In genomic region chr1:182685186-182685585, GRCh38 we compare ENCODE assay signal across 16 cellular contexts. TPM values are rescaled to one million over a fixed set of nuclear protein-coding genes. Genes with fewer than 3 reads are reported as not detected.
DNase-seq lines count a peak whose midpoint lies in the region; ATAC-seq and TF ChIP-seq lines count a peak whose summit lies in the region.
"Had no signal": no experiment of that assay in that cellular context is flagged by ENCODE, and none has a peak within 500 bp of the region (broad histone marks: within the 10 kb centered on the region; RNA-seq: fewer than 3 reads in every experiment).

No MANE protein-coding gene starts in this region.

- H3K27me3 ChIP-seq in GM23338 (ENCODE audit: insufficient read depth) (peaks cover 33% of the 10 kb centered on the region), thyroid gland (no peaks in the 10 kb centered on the region)
- H3K27me3 ChIP-seq: SJSA1 had no signal

- intact Hi-C loops in thyroid gland (cut with DNase I): no loop called here

- peaks cover 11% of the 10 kb centered on the region for H3K27me3 Mint-ChIP-seq in GM23338 (ENCODE audit: insufficient read depth, low read depth, poor library complexity)

- H3K27ac Mint-ChIP-seq in GM23338: no peak overlapping the region

- no peak overlapping the region for H3K4me3 ChIP-seq in GM23338
- no peak overlapping the region for H3K4me3 ChIP-seq in thyroid gland (replicated peaks in 1 of 3)
- H3K4me3 ChIP-seq: K562, SJSA1 had no signal

- peaks cover 5% of the 10 kb centered on the region for H3K4me1 Mint-ChIP-seq in GM23338

- H2AFZ ChIP-seq in GM23338: peak overlapping the region; percentile 43; the same call in 1 of the 2 replicates

- 59 to 72% methylated on average over 5 of the region's 5 CpGs for WGBS in thyroid gland, 2 donors

- H4K20me1 ChIP-seq in GM23338 (replicated peaks; ENCODE audit: insufficient read depth): no peaks in the 10 kb centered on the region

- TF ChIP-seq CTCF in GM23338 (conservative IDR thresholded peaks at IDR 0.05; ENCODE audit: low read depth in 2 of 2): no peak
- no peak for TF ChIP-seq CTCF in thyroid gland (IDR thresholded peaks at IDR 0.05)

- no peak overlapping the region for H3K4me3 Mint-ChIP-seq in GM23338

- DNase-seq in NCI-H748 (lab: John Stamatoyannopoulos, UW; ENCODE audit: unreplicated experiment): peak; percentile 8
- no peak for DNase-seq in NCI-H748 treated with DMSO at 0.1 percent for 48 hours (lab: John Stamatoyannopoulos, UW)
- no peak for DNase-seq in GM23338 (ENCODE audit: low spot score)
- DNase-seq in NCI-H510A treated with DMSO at 0.1 percent for 48 hours (lab: John Stamatoyannopoulos, UW): peak; percentile 87
- DNase-seq in thyroid gland: peak; percentile 56 to 57
- DNase-seq in putamen (ENCODE audit: low spot score): no peak
- DNase-seq in NCI-H128 (lab: John Stamatoyannopoulos, UW; ENCODE audit: unreplicated experiment): no peak
- DNase-seq: Caco-2, DMS79 treated with DMSO at 0.1 percent for 48 hours, NCI-H524 treated with DMSO at 0.1 percent for 48 hours, T-helper 2 cell had no signal

- no peaks in the 10 kb centered on the region for H3K9me3 ChIP-seq in thyroid gland
- H3K9me3 ChIP-seq: Caco-2, SJSA1 had no signal

- no peak overlapping the region for H3K4me2 ChIP-seq in GM23338

- H3K4me1 ChIP-seq in GM23338 (ENCODE audit: insufficient read depth): peaks cover 7% of the 10 kb centered on the region
- peaks cover 37 to 44% of the 10 kb centered on the region in 2 donors for H3K4me1 ChIP-seq in thyroid gland

- H3K9me2 ChIP-seq in GM23338 (ENCODE audit: insufficient read depth): no peaks in the 10 kb centered on the region

- H3K9me3 Mint-ChIP-seq in GM23338: no peaks in the 10 kb centered on the region

- TF ChIP-seq POLR2A in thyroid gland (IDR thresholded peaks at IDR 0.05): no peak

- no peaks in the 10 kb centered on the region for H3F3A ChIP-seq in GM23338 (replicated peaks; ENCODE audit: low read depth)

- H3K36me3 Mint-ChIP-seq in GM23338 (ENCODE audit: low read depth): no peaks in the 10 kb centered on the region

- ATAC-seq in GM23338: no peak; the same call in 2 of the 3 replicates
- ATAC-seq: HCT116, K562 had no signal

- H3K27ac ChIP-seq in GM23338 (ENCODE audit: low read depth): no peak overlapping the region
- peak overlapping the region in 2 of 3 donors; percentile 38 to 46 for H3K27ac ChIP-seq in thyroid gland
- H3K27ac ChIP-seq: RWPE1, SJSA1 had no signal

- H3K79me2 ChIP-seq in GM23338 (replicated peaks; ENCODE audit: insufficient read depth): no peaks in the 10 kb centered on the region

- no peaks in the 10 kb centered on the region for H3K36me3 ChIP-seq in GM23338 (ENCODE audit: insufficient read depth)
- no peaks in the 10 kb centered on the region for H3K36me3 ChIP-seq in thyroid gland
- H3K36me3 ChIP-seq: SJSA1 had no signal

TF ChIP-seq in GM23338, 12 proteins besides CTCF, POLR2A, EP300 and RAD21 (continues in another document):
- TF ChIP-seq EZH2phosphoT487 (IDR thresholded peaks at IDR 0.05; ENCODE audit: unreplicated experiment) (no peak), REST (IDR thresholded peaks at IDR 0.05; ENCODE audit: unreplicated experiment) (no peak), EZH2 (IDR thresholded peaks at IDR 0.05; ENCODE audit: low read depth, unreplicated experiment) (no peak), JUNB (IDR thresholded peaks at IDR 0.05; ENCODE audit: unreplicated experiment) (no peak), ZNF114 (CRISPR knock-in tag; IDR thresholded peaks at IDR 0.05) (no peak), STAT1 (IDR thresholded peaks at IDR 0.05; ENCODE audit: unreplicated experiment) (no peak), ZNF331 (CRISPR knock-in tag; IDR thresholded peaks at IDR 0.05; ENCODE audit: low read depth) (no peak), CREB1 (CRISPR knock-in tag; IDR thresholded peaks at IDR 0.05; ENCODE audit: low read depth) (no peak), POLR2AphosphoS5 (IDR thresholded peaks at IDR 0.05; ENCODE audit: low read depth) (no peak)
- TF ChIP-seq, protein P1, sequence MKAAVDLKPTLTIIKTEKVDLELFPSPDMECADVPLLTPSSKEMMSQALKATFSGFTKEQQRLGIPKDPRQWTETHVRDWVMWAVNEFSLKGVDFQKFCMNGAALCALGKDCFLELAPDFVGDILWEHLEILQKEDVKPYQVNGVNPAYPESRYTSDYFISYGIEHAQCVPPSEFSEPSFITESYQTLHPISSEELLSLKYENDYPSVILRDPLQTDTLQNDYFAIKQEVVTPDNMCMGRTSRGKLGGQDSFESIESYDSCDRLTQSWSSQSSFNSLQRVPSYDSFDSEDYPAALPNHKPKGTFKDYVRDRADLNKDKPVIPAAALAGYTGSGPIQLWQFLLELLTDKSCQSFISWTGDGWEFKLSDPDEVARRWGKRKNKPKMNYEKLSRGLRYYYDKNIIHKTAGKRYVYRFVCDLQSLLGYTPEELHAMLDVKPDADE (IDR thresholded peaks at IDR 0.05): no peak

RNA-seq across cellular contexts. Expression of gene RGS8, which starts 0.8 kb away (rescaled TPM):
- total RNA-seq in GM23338 (2014; rRNA removed; shearing (Covaris generic)): 1.0 and 2.5 TPM in 2 replicates
- 0.06 and 0.10 TPM in 2 replicates for polyA plus RNA-seq in GM23338 (2016; fragmentation: Nextera tagmentation; extraction: Ambion mirVana)
- 1 to 10 TPM; 2.4 to 5.9 (median 5.0) TPM for total RNA-seq in thyroid gland
- total RNA-seq: Caco-2, G401, K562 had no signal
- polyA plus RNA-seq: K562 had no signal

Comparison
In these comparisons a context has a peak if more than half of its experiments do, and no peak if none do; other contexts are left out.
1. DNase-seq: peak in NCI-H748 (single experiment), NCI-H510A treated with DMSO at 0.1 percent for 48 hours (single experiment) and thyroid gland (2 of 2); none in NCI-H748 treated with DMSO at 0.1 percent for 48 hours (single experiment), GM23338 (single experiment), putamen (single experiment) and NCI-H128 (single experiment).